8 cellular contexts compared by ENCODE assay signal in genomic region chr16:71883193-71883848, GRCh38. TPM values are rescaled to one million over a fixed set of nuclear protein-coding genes. Genes with fewer than 3 reads are reported as not detected.
DNase-seq lines count a peak whose midpoint lies in the region; ATAC-seq and TF ChIP-seq lines count a peak whose summit lies in the region.

No MANE protein-coding gene starts in this region.

- POLR2A ChIA-PET in CD8-positive, alpha-beta memory T cell (lab: Charles Lee), result interaction anchor here (1.6 to 6.4 kb wide), 5 partner anchors 12 to 75 kb away, joined by 4 to 73 read pairs (median 19); partner anchors contain the start of genes AP1G1, ATXN1L and IST1
- POLR2A ChIA-PET in IMR-90 (lab: Charles Lee; ENCODE audit: unreplicated experiment), result no interaction called here

- H2BK20ac ChIP-seq in IMR-90 (ENCODE audit: low read depth, low read length), result no peak overlapping the region

- H3K27ac ChIP-seq in CD8-positive, alpha-beta memory T cell (ENCODE audit: low read depth, low read length), result peak overlapping the region; percentile 68
- peak overlapping the region; percentile 40 for H3K27ac ChIP-seq in IMR-90 (ENCODE audit: insufficient read depth, low read length)

- no peak overlapping the region; the same call in 1 of the 2 replicates for H3K18ac ChIP-seq in IMR-90 (ENCODE audit: low read depth, low read length)

- H3K4ac ChIP-seq in IMR-90 (ENCODE audit: low read depth, low read length), result 0 out of 2 replicates have a peak overlapping the region, but pooled peaks have one; percentile 48

- H2BK5ac ChIP-seq in IMR-90 (ENCODE audit: low read depth, low read length, poor library complexity, severe bottlenecking), result peak overlapping the region; percentile 34

- TF ChIP-seq CTCF in IMR-90 (conservative IDR thresholded peaks at IDR 0.05; ENCODE audit: low read depth, low read length) (0 out of 2 replicates have a peak, but pooled peaks have one; percentile 34), chondrocyte (IDR thresholded peaks at IDR 0.05) (peak; percentile 80), lower leg skin (IDR thresholded peaks at IDR 0.05) (no peak)

- peak overlapping the region; percentile 24 for H3K9ac ChIP-seq in IMR-90 (ENCODE audit: low read depth, low read length)

- H3K4me2 ChIP-seq in IMR-90 (ENCODE audit: low read depth, low read length), result peak overlapping the region; percentile 94

- in situ Hi-C loops in IMR-90 (cut with MboI; ENCODE audit: low sequenced_read_pairs), result no loop called here

- dilution Hi-C loops in IMR-90 (cut with HindIII; ENCODE audit: low sequenced_read_pairs, unreplicated experiment), result no loop called here

- H3K4me3 Mint-ChIP-seq in CD8-positive, alpha-beta memory T cell, result peak overlapping the region; percentile 82 to 97 (median 92)
- H3K4me3 Mint-ChIP-seq in chondrocyte (ENCODE audit: unreplicated experiment), result peak overlapping the region; percentile 98

- CTCF ChIA-PET in CD8-positive, alpha-beta memory T cell (lab: Charles Lee), result interaction anchor here (0.5 to 5.1 kb wide), 16 partner anchors 11 to 228 kb away, joined by 3 to 123 read pairs (median 14); partner anchors contain the start of genes AP1G1, ATXN1L and IST1
- CTCF ChIA-PET in IMR-90 (lab: Yijun Ruan, JAX), result interaction anchor here (0.5 to 2.6 kb wide), 12 partner anchors 10 to 318 kb away, joined by 3 to 19 read pairs (median 4); no protein-coding TSS in a partner anchor

- no peak for TF ChIP-seq RAD21 in IMR-90 (IDR thresholded peaks at IDR 0.05; ENCODE audit: low read length)

- peak; percentile 48 to 77 (median 53) for DNase-seq in CD8-positive, alpha-beta memory T cell
- peak; percentile 6 for DNase-seq in IMR-90
- peak; percentile 59 for DNase-seq in activated CD4-positive, CD25-positive, alpha-beta regulatory T cell treated with anti-CD3 and anti-CD28 coated beads, Interleukin-2, amount 50 U/mL, for 72 hours
- no peak for DNase-seq in chondrocyte (ENCODE audit: low spot score)
- DNase-seq in lower leg skin (ENCODE audit: low spot score in 2 of 2), result peak in 1 of 2 donors; percentile 85
- peak; percentile 41 for DNase-seq in stimulated activated CD8-positive, alpha-beta memory T cell treated with anti-CD3 and anti-CD28 coated beads, Interleukin-12 subunit alpha, Interleukin-12 subunit beta, amount 100 ng/mL, for 1 hour (ENCODE audit: low read depth)
- DNase-seq in posterior vena cava (ENCODE audit: low spot score), result no peak

- intact Hi-C loops in IMR-90 (cut with micrococcal nuclease) (loop anchor here (5.0 kb wide), 2 partner anchors 76 to 111 kb away; partner anchors contain the start of gene AP1G1), lower leg skin (cut with DNase I; ENCODE audit: low total_unique reads) (loop anchor here (10.0 kb wide), 1 partner anchor 79 kb away; the partner anchor contains the start of gene AP1G1), posterior vena cava (cut with DNase I) (loop anchor here in 1 of 2 donors (5.0 kb wide), 1 partner anchor 79 kb away; no protein-coding TSS in a partner anchor)

- peak overlapping the region; percentile 87 to 96 (median 92) for H3K27ac Mint-ChIP-seq in CD8-positive, alpha-beta memory T cell
- peak overlapping the region; percentile 80 for H3K27ac Mint-ChIP-seq in chondrocyte (ENCODE audit: unreplicated experiment)

- H3K14ac ChIP-seq in IMR-90 (replicated peaks; ENCODE audit: low read depth, low read length), result no peak overlapping the region

- no peaks in the 10 kb centered on the region for H3K9me1 ChIP-seq in IMR-90 (ENCODE audit: insufficient read depth, low read length)

- H3K23ac ChIP-seq in IMR-90 (ENCODE audit: low read depth, low read length), result 0 out of 2 replicates have a peak overlapping the region, but pooled peaks have one; percentile 30

- H3K4me1 ChIP-seq in CD8-positive, alpha-beta memory T cell (ENCODE audit: insufficient read depth, low read length), result peaks cover 38% of the 10 kb centered on the region
- H3K4me1 ChIP-seq in IMR-90 (ENCODE audit: control insufficient read depth, insufficient read depth, low read length), result peaks cover 2% of the 10 kb centered on the region; the same call in 1 of the 2 replicates

- H2BK15ac ChIP-seq in IMR-90 (ENCODE audit: low read depth, low read length), result no peak overlapping the region

- peak overlapping the region; percentile 96 for H2AFZ ChIP-seq in IMR-90 (replicated peaks; ENCODE audit: low read length, poor library complexity)

- peaks cover 2 to 9% of the 10 kb centered on the region in 2 experiments for H3K79me1 ChIP-seq in IMR-90 (ENCODE audit: low read depth in 1 of 2, low read length in 2 of 2)

- H3K36me3 Mint-ChIP-seq in CD8-positive, alpha-beta memory T cell, result peaks cover 0 to 26% (median 6%) of the 10 kb centered on the region in 3 donors
- H3K36me3 Mint-ChIP-seq in chondrocyte (ENCODE audit: low read depth), result peaks cover 12% of the 10 kb centered on the region

- H3K4me3 ChIP-seq in CD8-positive, alpha-beta memory T cell (ENCODE audit: low read length), result peak overlapping the region; percentile 77
- H3K4me3 ChIP-seq in IMR-90 (ENCODE audit: insufficient read depth, low read depth, low read length) (peak overlapping the region; percentile 52), lower leg skin (ENCODE audit: low read depth, poor library complexity, severe bottlenecking) (peak overlapping the region; percentile 98)

- H3K9me3 ChIP-seq in CD8-positive, alpha-beta memory T cell (ENCODE audit: low read length), result no peaks in the 10 kb centered on the region
- H3K9me3 ChIP-seq in IMR-90 (ENCODE audit: control insufficient read depth, insufficient read depth, low read length), result no peaks in the 10 kb centered on the region

- H3K27me3 ChIP-seq in CD8-positive, alpha-beta memory T cell (ENCODE audit: insufficient read depth, low read length, poor library complexity, severe bottlenecking), result no peaks in the 10 kb centered on the region
- H3K27me3 ChIP-seq in IMR-90 (ENCODE audit: control insufficient read depth, insufficient read depth, low read length), result no peaks in the 10 kb centered on the region

- no peak overlapping the region for H4K91ac ChIP-seq in IMR-90 (ENCODE audit: insufficient read depth, low read depth, low read length)

- ATAC-seq in GM21447 (IDR thresholded peaks at IDR 0.05; ENCODE audit: unreplicated experiment) (peak; percentile 41), IMR-90 (ENCODE audit: low read depth) (peak; percentile 52)

- WGBS in IMR-90 (ENCODE audit: extremely low coverage in 2 of 2, insufficient read length in 1 of 2), 2 experiments, result 0% methylated on average over 15 of the region's 45 CpGs; no CpG with 5 or more reads in 1 of the 2 experiments
- 1 to 2% methylated on average over 24 to 28 of the region's 45 CpGs for WGBS in lower leg skin, 2 donors

- no peak overlapping the region for H4K5ac ChIP-seq in IMR-90 (ENCODE audit: low read depth, low read length)

- H3K9me3 Mint-ChIP-seq in CD8-positive, alpha-beta memory T cell, result peaks cover 0 to 2% (median 0%) of the 10 kb centered on the region in 5 donors
- no peaks in the 10 kb centered on the region for H3K9me3 Mint-ChIP-seq in chondrocyte (ENCODE audit: low read depth)

- no peak overlapping the region for H3K56ac ChIP-seq in IMR-90 (ENCODE audit: extremely low read depth, insufficient read depth, low read length)

- H4K20me1 ChIP-seq in IMR-90 (ENCODE audit: insufficient read depth, low read length), result no peaks in the 10 kb centered on the region

- no peak overlapping the region for H2BK120ac ChIP-seq in IMR-90 (ENCODE audit: low read depth, low read length)

- peak overlapping the region; percentile 91 for H2AK9ac ChIP-seq in IMR-90 (replicated peaks; ENCODE audit: low read depth, low read length, poor library complexity)

- TF ChIP-seq POLR2A in IMR-90 (IDR thresholded peaks at IDR 0.05; ENCODE audit: low read depth, low read length) (0 out of 2 replicates have a peak, but pooled peaks have one; percentile 1), lower leg skin (IDR thresholded peaks at IDR 0.05) (no peak)

- BruUV-seq in IMR-90 (replicated peaks; lab: Mats Ljungman, UMichigan), result no TSS peak

- peaks cover 0 to 4% of the 10 kb centered on the region in 2 donors for H3K27me3 Mint-ChIP-seq in CD8-positive, alpha-beta memory T cell
- H3K27me3 Mint-ChIP-seq in chondrocyte (ENCODE audit: low read depth), result no peaks in the 10 kb centered on the region

- no peak overlapping the region for H2AK5ac ChIP-seq in IMR-90 (ENCODE audit: low read depth, low read length)

- H3K4me1 Mint-ChIP-seq in CD8-positive, alpha-beta memory T cell, result peaks cover 51 to 60% (median 57%) of the 10 kb centered on the region in 3 donors
- peaks cover 16% of the 10 kb centered on the region for H3K4me1 Mint-ChIP-seq in chondrocyte (ENCODE audit: low read depth)

- peaks cover 6% of the 10 kb centered on the region for H3K36me3 ChIP-seq in CD8-positive, alpha-beta memory T cell (ENCODE audit: insufficient read depth, low read length)
- H3K36me3 ChIP-seq in IMR-90 (ENCODE audit: control insufficient read depth, insufficient read depth, low read length), result peaks cover 10% of the 10 kb centered on the region

- peak overlapping the region in 1 of 2 experiments; percentile 27; a peak in 1 of 4 replicates for H4K8ac ChIP-seq in IMR-90 (ENCODE audit: low read depth in 2 of 2, low read length in 2 of 2)

TF ChIP-seq in IMR-90, 13 proteins besides CTCF, POLR2A, EP300 and RAD21 (continues in another document):
- TF ChIP-seq CEBPB (IDR thresholded peaks at IDR 0.05; ENCODE audit: low read depth, low read length), result no peak

RNA-seq across cellular contexts. Expression of gene ZNF821, which starts 0.7 kb away (rescaled TPM):
- total RNA-seq in CD8-positive, alpha-beta memory T cell, result 1 to 10 TPM; 3.3 to 5.3 TPM
- 12.6 TPM for polyA plus RNA-seq in CD8-positive, alpha-beta memory T cell
- total RNA-seq in IMR-90 (2012; rRNA removed) (4.4 and 5.9 TPM in 2 replicates), chondrocyte (10.6 to 12.0 TPM (median 11.2 TPM) in 3 replicates), lower leg skin (10 to 100 TPM; 13.6 to 21.0 (median 17.2) TPM), posterior vena cava (1 to 10 TPM; 5.7 to 6.1 TPM)
- 5.8 and 6.0 TPM in 2 replicates for polyA plus RNA-seq in IMR-90 (2012; rRNA removed)
- 6.9 and 8.2 TPM in 2 replicates for polyA plus RNA-seq in IMR-90 (2012; cell fraction: cytosol; rRNA removed)
- 14.0 and 15.1 TPM in 2 replicates for polyA plus RNA-seq in IMR-90 (2012; cell fraction: nucleus; rRNA removed; ENCODE audit: low replicate concordance)

RNA-seq across cellular contexts. Expression of gene IST1, which starts 12.0 kb away (rescaled TPM):
- 100 to 1,000 TPM; 172 to 177 TPM for total RNA-seq in CD8-positive, alpha-beta memory T cell
- 144 TPM for polyA plus RNA-seq in CD8-positive, alpha-beta memory T cell
- 175 and 186 TPM in 2 replicates for total RNA-seq in IMR-90 (2012; rRNA removed)
- 122 and 134 TPM in 2 replicates for polyA plus RNA-seq in IMR-90 (2012; rRNA removed)
- 52.7 and 72.3 TPM in 2 replicates for polyA plus RNA-seq in IMR-90 (2012; cell fraction: cytosol; rRNA removed)
- 112 and 358 TPM in 2 replicates for polyA plus RNA-seq in IMR-90 (2012; cell fraction: nucleus; rRNA removed; ENCODE audit: low replicate concordance)
- total RNA-seq in chondrocyte, result 172 to 174 TPM (median 172 TPM) in 3 replicates
- 100 to 1,000 TPM; 153 to 227 (median 197) TPM for total RNA-seq in lower leg skin
- 100 to 1,000 TPM; 105 to 117 TPM for total RNA-seq in posterior vena cava

RNA-seq across cellular contexts. Expression of gene ATXN1L, which starts 37.5 kb away (rescaled TPM):
- total RNA-seq in CD8-positive, alpha-beta memory T cell, result 10 to 100 TPM; 16.9 to 19.7 TPM
- polyA plus RNA-seq in CD8-positive, alpha-beta memory T cell, result 11.9 TPM
- total RNA-seq in IMR-90 (2012; rRNA removed) (5.2 and 5.8 TPM in 2 replicates), chondrocyte (29.4 to 32.4 TPM (median 30.8 TPM) in 3 replicates), lower leg skin (10 to 100 TPM; 21.8 to 29.7 (median 27.2) TPM), posterior vena cava (10 to 100 TPM; 26.5 to 26.9 TPM)
- polyA plus RNA-seq in IMR-90 (2012; rRNA removed), result 8.0 and 9.2 TPM in 2 replicates
- 2.8 and 3.7 TPM in 2 replicates for polyA plus RNA-seq in IMR-90 (2012; cell fraction: cytosol; rRNA removed)
- polyA plus RNA-seq in IMR-90 (2012; cell fraction: nucleus; rRNA removed; ENCODE audit: low replicate concordance), result 14.7 and 27.7 TPM in 2 replicates

Comparison
In these comparisons a context has a peak if more than half of its experiments do, and no peak if none do; other contexts are left out.
1. DNase-seq: peak in CD8-positive, alpha-beta memory T cell (5 of 5), IMR-90 (single experiment), activated CD4-positive, CD25-positive, alpha-beta regulatory T cell treated with anti-CD3 and anti-CD28 coated beads, Interleukin-2, amount 50 U/mL, for 72 hours (single experiment) and stimulated activated CD8-positive, alpha-beta memory T cell treated with anti-CD3 and anti-CD28 coated beads, Interleukin-12 subunit alpha, Interleukin-12 subunit beta, amount 100 ng/mL, for 1 hour (single experiment); none in chondrocyte (single experiment) and posterior vena cava (single experiment).
2. CTCF ChIP-seq: peak in IMR-90 (single experiment) and chondrocyte (single experiment); none in lower leg skin (0 of 3).
3. Peak in every context shown above with its lines, with median percentiles within 50 percentile points of each other: H3K4me3 ChIP-seq.